Comparison of ENCODE assay signal across 28 cellular contexts in the genomic region with DNA sequence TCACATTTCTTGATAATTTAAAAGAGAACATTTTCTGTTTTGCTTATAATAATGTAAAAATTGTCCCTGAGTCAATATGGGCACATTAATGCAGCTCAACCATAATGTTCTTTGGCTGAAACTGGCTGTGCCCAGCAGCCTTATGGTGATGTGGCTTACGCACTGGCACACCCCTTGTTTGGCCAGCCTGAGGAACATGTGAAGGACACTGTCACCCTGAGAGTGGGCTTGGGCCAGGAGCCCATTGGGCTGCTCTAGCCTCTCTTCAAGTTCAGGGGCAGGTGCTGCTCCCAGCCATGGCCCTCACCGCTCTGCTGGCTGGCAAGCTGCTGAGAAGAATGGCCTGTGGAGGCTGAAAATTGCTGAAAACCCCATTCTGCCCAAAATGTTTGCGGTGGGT. TPM values are rescaled to one million over a fixed set of nuclear protein-coding genes. Genes with fewer than 3 reads are reported as not detected.
A peak's percentile ranks its signal among the peaks of the same experiment; 100 is the strongest.
DNase-seq lines count a peak whose midpoint lies in the region; ATAC-seq, FAIRE-seq and TF ChIP-seq lines count a peak whose summit lies in the region.
"Had no signal": no experiment of that assay in that cellular context is flagged by ENCODE, and none has a peak within 500 bp of the region (broad histone marks: within the 10 kb centered on the region; RNA-seq: fewer than 3 reads in every experiment).

No MANE protein-coding gene starts in this region.

- H3K4me1 Mint-ChIP-seq in HFFc6 (ENCODE audit: low read depth) = peaks cover 67% of the 10 kb centered on the region
- H3K4me1 Mint-ChIP-seq: endodermal cell, T-helper 17 cell had no signal

- H3K27ac ChIP-seq in A549 = peak overlapping the region; percentile 28 to 79; a peak in 5 of 6 replicates
- H3K27ac ChIP-seq in right cardiac atrium (ENCODE audit: low read length) = no peak overlapping the region
- H3K27ac ChIP-seq in pancreas = no peak overlapping the region
- H3K27ac ChIP-seq: parathyroid adenoma, Peyer's patch, right lobe of liver, tibial artery had no signal

- no peaks in the 10 kb centered on the region for H3K9me3 Mint-ChIP-seq in HFFc6
- H3K9me3 Mint-ChIP-seq: endodermal cell had no signal

- H3K27me3 ChIP-seq in right cardiac atrium (ENCODE audit: control insufficient read depth, insufficient read depth) (no peaks in the 10 kb centered on the region), H7 (ENCODE audit: control insufficient read depth, insufficient read depth, low read length) (no peaks in the 10 kb centered on the region), pancreas (no peaks in the 10 kb centered on the region)
- H3K27me3 ChIP-seq: BE2C, esophagus squamous epithelium, Peyer's patch, right lobe of liver, tibial artery had no signal

- H3K36me3 ChIP-seq in H7 (replicated peaks; ENCODE audit: control insufficient read depth, insufficient read depth, low read length) (no peaks in the 10 kb centered on the region), pancreas (no peaks in the 10 kb centered on the region)
- H3K36me3 ChIP-seq: BE2C, esophagus squamous epithelium, Peyer's patch, right lobe of liver, tibial artery had no signal

- TF ChIP-seq CTCF in A549 (IDR thresholded peaks at IDR 0.05) (no peak), HFFc6 (IDR thresholded peaks at IDR 0.05) (no peak), pancreas (IDR thresholded peaks at IDR 0.05) (no peak)

- FAIRE-seq in A549 (lab: Jason Lieb, UNC) (no peak), pancreas (lab: Jason Lieb, UNC) (no peak)
- FAIRE-seq: frontal cortex had no signal

- no peaks in the 10 kb centered on the region for H3K27me3 Mint-ChIP-seq in HFFc6 (ENCODE audit: insufficient read depth)
- H3K27me3 Mint-ChIP-seq: activated CD4-positive, alpha-beta memory T cell treated with anti-CD3 and anti-CD28 coated beads, Interleukin-2, amount 10 ng/mL, durations not matched to agents 7 days and 5 days had no signal

- no peak for TF ChIP-seq RAD21 in A549 (conservative IDR thresholded peaks at IDR 0.05 in 1 of 2, IDR thresholded peaks at IDR 0.05 in 1 of 2)

- no peak for TF ChIP-seq EP300 in A549 (IDR thresholded peaks at IDR 0.05)

- H3K4me3 ChIP-seq in A549 (no peak overlapping the region), right cardiac atrium (ENCODE audit: low read length) (no peak overlapping the region), H7 (ENCODE audit: insufficient read depth, low read depth, low read length) (no peak overlapping the region), pancreas (no peak overlapping the region)
- H3K4me3 ChIP-seq: esophagus squamous epithelium, Peyer's patch, right lobe of liver, tibial artery had no signal

- ATAC-seq in A549 (no peak), right cardiac atrium (peak; percentile 54 to 66), GM19351 (IDR thresholded peaks at IDR 0.05; ENCODE audit: unreplicated experiment) (no peak), pancreas (no peak)
- ATAC-seq: HCT116, right lobe of liver, T-helper 17 cell had no signal

- no peak overlapping the region for H3K4me3 Mint-ChIP-seq in HFFc6
- H3K4me3 Mint-ChIP-seq: activated CD4-positive, alpha-beta memory T cell treated with anti-CD3 and anti-CD28 coated beads, Interleukin-2, amount 10 ng/mL, durations not matched to agents 7 days and 5 days; endodermal cell; T-helper 17 cell had no signal

- intact Hi-C loops in right cardiac atrium (cut with DNase I) (no loop called here), pancreas (cut with DNase I) (no loop called here)

- POLR2A ChIA-PET in A549 (lab: Yijun Ruan, JAX) = no interaction called here

- WGBS in A549 (ENCODE audit: missing lambda C conversion rate) = 93% methylated on average over 3 of the region's 3 CpGs
- WGBS in right cardiac atrium = 91% methylated on average over 3 of the region's 3 CpGs
- WGBS in pancreas, 2 donors = 91 to 96% methylated on average over 3 of the region's 3 CpGs

- peak overlapping the region; percentile 40; the same call in 1 of the 2 replicates for H3K27ac Mint-ChIP-seq in HFFc6
- H3K27ac Mint-ChIP-seq: activated CD4-positive, alpha-beta memory T cell treated with anti-CD3 and anti-CD28 coated beads, Interleukin-2, amount 10 ng/mL, durations not matched to agents 7 days and 5 days; endodermal cell; T-helper 17 cell had no signal

- TF ChIP-seq POLR2A in A549 (IDR thresholded peaks at IDR 0.05; ENCODE audit: low read length) = no peak

- H3K4me1 ChIP-seq in A549 (peaks cover 18% of the 10 kb centered on the region), right cardiac atrium (ENCODE audit: control insufficient read depth, insufficient read depth, low read length) (no peaks in the 10 kb centered on the region), pancreas (no peaks in the 10 kb centered on the region)
- H3K4me1 ChIP-seq: BE2C, parathyroid adenoma, Peyer's patch, right lobe of liver had no signal

- no peak for DNase-seq in A549 (ENCODE audit: low read depth in 1 of 2, low spot score in 1 of 2)
- no peak for DNase-seq in HFFc6
- peak; percentile 71 for DNase-seq in astrocyte of the hippocampus (ENCODE audit: low read depth, low spot score)
- no peak for DNase-seq in right cardiac atrium
- no peak for DNase-seq in H7
- DNase-seq in stimulated activated CD4-positive, alpha-beta T cell treated with anti-CD3 and anti-CD28 coated beads, Interleukin-4, amount 100 ng/mL, for 4 hours = no peak
- DNase-seq in pancreas = no peak
- DNase-seq: ACHN; activated CD4-positive, alpha-beta memory T cell treated with anti-CD3 and anti-CD28 coated beads, Interleukin-2, amount 10 ng/mL, durations not matched to agents 7 days and 5 days; activated CD4-positive, alpha-beta T cell treated with anti-CD3 and anti-CD28 coated beads for 1 hour; activated CD8-positive, alpha-beta memory T cell treated with anti-CD3 and anti-CD28 coated beads, Interleukin-2, amount 50 U/mL, for 4 hours; activated naive CD4-positive, alpha-beta T cell treated with Interleukin-2 at 50 U/mL for 16 hours; BE2C; dermis blood vessel endothelial cell; EL; endodermal cell; esophagus squamous epithelium; NCI-H2107; NCI-H345; Peyer's patch; right lobe of liver; stimulated activated CD4-positive, alpha-beta T cell treated with anti-CD3 and anti-CD28 coated beads, Interleukin-4, amount 100 ng/mL, for 1 hour; T-helper 17 cell; tibial artery had no signal

- no peak overlapping the region for H3K4me2 ChIP-seq in A549

- CTCF ChIA-PET in A549 (lab: Yijun Ruan, JAX) = interaction anchor here (1.0 to 2.0 kb wide), 5 partner anchors 11 to 644 kb away, joined by 3 to 6 read pairs (median 3); no protein-coding TSS in a partner anchor

- H3K9me3 ChIP-seq in A549 (no peaks in the 10 kb centered on the region), right cardiac atrium (ENCODE audit: control insufficient read depth, low read length) (no peaks in the 10 kb centered on the region), pancreas (no peaks in the 10 kb centered on the region)
- H3K9me3 ChIP-seq: BE2C, esophagus squamous epithelium, Peyer's patch, right lobe of liver, tibial artery had no signal

- H3K36me3 Mint-ChIP-seq in HFFc6 (ENCODE audit: low read depth) = no peaks in the 10 kb centered on the region

TF ChIP-seq in A549, 52 proteins besides CTCF, POLR2A, EP300 and RAD21:
- TF ChIP-seq RCOR1 (IDR thresholded peaks at IDR 0.05; ENCODE audit: low read depth, low read length) (no peak), HOXB5 (CRISPR knock-in tag; IDR thresholded peaks at IDR 0.05) (no peak), NFE2L2 (conservative IDR thresholded peaks at IDR 0.05; ENCODE audit: low read length) (no peak), FOSB (CRISPR knock-in tag; IDR thresholded peaks at IDR 0.05) (no peak), CBX8 (IDR thresholded peaks at IDR 0.05) (no peak), TP53 (CRISPR knock-in tag; IDR thresholded peaks at IDR 0.05) (no peak), JUNB (IDR thresholded peaks at IDR 0.05) (no peak), SREBF2 (IDR thresholded peaks at IDR 0.05) (no peak), FOXS1 (CRISPR knock-in tag; IDR thresholded peaks at IDR 0.05) (no peak), RFX5 (IDR thresholded peaks at IDR 0.05) (no peak), NPAS2 (CRISPR knock-in tag; IDR thresholded peaks at IDR 0.05; ENCODE audit: borderline replicate concordance) (no peak), FOSL2 (IDR thresholded peaks at IDR 0.05) (no peak), FOSL2 (CRISPR knock-in tag; IDR thresholded peaks at IDR 0.05) (no peak), MAFK (IDR thresholded peaks at IDR 0.05; ENCODE audit: partially characterized antibody) (no peak), HEYL (CRISPR knock-in tag; IDR thresholded peaks at IDR 0.05) (no peak)
- TF ChIP-seq, protein P1, sequence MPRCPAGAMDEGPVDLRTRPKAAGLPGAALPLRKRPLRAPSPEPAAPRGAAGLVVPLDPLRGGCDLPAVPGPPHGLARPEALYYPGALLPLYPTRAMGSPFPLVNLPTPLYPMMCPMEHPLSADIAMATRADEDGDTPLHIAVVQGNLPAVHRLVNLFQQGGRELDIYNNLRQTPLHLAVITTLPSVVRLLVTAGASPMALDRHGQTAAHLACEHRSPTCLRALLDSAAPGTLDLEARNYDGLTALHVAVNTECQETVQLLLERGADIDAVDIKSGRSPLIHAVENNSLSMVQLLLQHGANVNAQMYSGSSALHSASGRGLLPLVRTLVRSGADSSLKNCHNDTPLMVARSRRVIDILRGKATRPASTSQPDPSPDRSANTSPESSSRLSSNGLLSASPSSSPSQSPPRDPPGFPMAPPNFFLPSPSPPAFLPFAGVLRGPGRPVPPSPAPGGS (IDR thresholded peaks at IDR 0.05) = no peak
- TF ChIP-seq, protein P2, sequence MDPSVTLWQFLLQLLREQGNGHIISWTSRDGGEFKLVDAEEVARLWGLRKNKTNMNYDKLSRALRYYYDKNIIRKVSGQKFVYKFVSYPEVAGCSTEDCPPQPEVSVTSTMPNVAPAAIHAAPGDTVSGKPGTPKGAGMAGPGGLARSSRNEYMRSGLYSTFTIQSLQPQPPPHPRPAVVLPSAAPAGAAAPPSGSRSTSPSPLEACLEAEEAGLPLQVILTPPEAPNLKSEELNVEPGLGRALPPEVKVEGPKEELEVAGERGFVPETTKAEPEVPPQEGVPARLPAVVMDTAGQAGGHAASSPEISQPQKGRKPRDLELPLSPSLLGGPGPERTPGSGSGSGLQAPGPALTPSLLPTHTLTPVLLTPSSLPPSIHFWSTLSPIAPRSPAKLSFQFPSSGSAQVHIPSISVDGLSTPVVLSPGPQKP (IDR thresholded peaks at IDR 0.05; ENCODE audit: low read depth, low read length) = no peak

RNA-seq across cellular contexts. Expression of a gene that starts 37.5 kb away (rescaled TPM):
- polyA plus RNA-seq in A549 (2011; rRNA removed) = 171 and 287 TPM in 2 replicates
- polyA plus RNA-seq in A549 (2012; cell fraction: cytosol; rRNA removed) = 89.0 and 108 TPM in 2 replicates
- 16.2 and 28.5 TPM in 2 replicates for polyA plus RNA-seq in A549 (2012; cell fraction: nucleus; rRNA removed)
- polyA plus RNA-seq in A549 (2017; fragmentation: RNase III; extraction: RNeasy Plus Mini Kit Qiagen cat#74134 plus additional on column Dnase treatment) = 492 to 595 TPM (median 497 TPM) in 3 replicates
- polyA minus RNA-seq in A549 (2011; rRNA and poly(A)+ RNA removed) = 11.8 and 17.2 TPM in 2 replicates
- total RNA-seq in HFFc6 (2021; fragmentation: NEBNext Ultra II Directional; extraction: Animal tissue kit (Norgen Biotek cat#: 25700)) = 100 to 1,000 TPM; 106 to 151 (median 128) TPM
- 100 to 1,000 TPM; 242 to 308 (median 274) TPM for total RNA-seq in right cardiac atrium
- polyA plus RNA-seq in right cardiac atrium = 596 TPM
- 76.5 and 81.9 TPM in 2 replicates for total RNA-seq in H7 (2014; rRNA removed; shearing (Covaris generic))
- 10 to 100 TPM; 17.8 to 29.7 (median 26.0) TPM for total RNA-seq in pancreas
- polyA plus RNA-seq in pancreas = 100 to 1,000 TPM in 1 of 2 donors, 10 to 100 TPM in 1; 29.2 to 120 TPM

Comparison
In these comparisons a context has a peak if more than half of its experiments do, and no peak if none do; other contexts are left out.
1. ATAC-seq: peak in right cardiac atrium (2 of 2); none in A549 (0 of 2), GM19351 (single experiment) and pancreas (0 of 4).
2. H3K27ac ChIP-seq: peak in A549 (2 of 2); none in right cardiac atrium (single experiment) and pancreas (0 of 4).